Comparison of ENCODE assay signal across 8 cellular contexts in the genomic region with DNA sequence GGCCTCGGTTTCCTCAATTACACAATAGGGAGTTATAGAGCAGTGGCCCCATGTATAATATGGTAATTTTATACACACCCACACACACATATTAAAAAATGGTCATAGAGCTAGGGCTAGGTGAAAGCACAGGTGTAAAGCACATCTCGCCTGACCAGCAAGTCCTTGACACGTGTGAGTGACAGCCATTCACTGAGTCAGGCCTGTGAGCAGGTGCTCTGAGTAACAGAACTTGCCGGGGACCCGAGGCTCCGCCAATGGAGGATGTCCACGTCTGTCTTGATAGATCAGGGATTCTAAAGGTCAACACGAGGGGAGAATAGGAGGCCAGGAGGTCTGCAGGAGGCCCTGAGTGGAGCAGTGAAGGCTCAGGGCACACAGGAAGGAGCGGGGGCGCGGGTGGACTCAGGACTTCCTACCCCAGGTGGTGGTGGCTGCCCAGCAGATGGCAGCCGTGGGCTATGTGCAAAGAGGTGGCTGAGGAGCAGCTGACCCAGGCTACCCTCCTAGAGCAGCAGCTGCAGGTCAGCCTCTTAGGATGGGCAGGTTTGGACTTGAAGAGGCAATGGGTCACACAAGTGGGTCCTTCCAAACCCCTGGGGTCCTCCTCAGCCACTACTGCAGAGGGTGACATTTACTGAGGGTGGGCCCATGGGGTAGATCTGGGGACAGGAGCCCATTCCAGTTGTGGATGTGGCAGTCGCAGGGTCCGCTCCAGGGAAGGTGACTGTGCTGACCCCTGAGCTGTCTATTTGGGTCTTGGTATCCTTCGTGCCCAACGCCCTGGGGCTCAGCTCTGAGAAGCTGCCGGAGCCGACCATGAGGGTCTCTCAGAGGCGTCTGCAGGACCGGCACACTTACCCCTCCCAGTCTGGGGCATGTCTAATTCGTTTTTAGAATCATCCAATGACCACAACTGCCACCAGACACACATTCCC. TPM values are rescaled to one million over a fixed set of nuclear protein-coding genes. Genes with fewer than 3 reads are reported as not detected.
DNase-seq lines count a peak whose midpoint lies in the region; ATAC-seq and TF ChIP-seq lines count a peak whose summit lies in the region.

No MANE protein-coding gene starts in this region.

- H3K27me3 ChIP-seq in BJ (ENCODE audit: control insufficient read depth, insufficient read depth, low read length) (no peaks in the 10 kb centered on the region), H7 (ENCODE audit: control insufficient read depth, insufficient read depth, low read length) (no peaks in the 10 kb centered on the region)

- H3K4me3 ChIP-seq in BJ (ENCODE audit: low read depth, low read length), result no peak overlapping the region
- H3K4me3 ChIP-seq in H7 (ENCODE audit: insufficient read depth, low read depth, low read length), result no peak overlapping the region

- intact Hi-C loops in left colon (cut with DNase I, micrococcal nuclease), result loop anchor here (5.0 kb wide), 1 partner anchor 151 kb away; the partner anchor contains the start of gene RAPGEF1 (in 2 of the 2)

- H3K36me3 ChIP-seq in BJ (ENCODE audit: control insufficient read depth, insufficient read depth, low read length) (peaks cover 21% of the 10 kb centered on the region), H7 (replicated peaks; ENCODE audit: control insufficient read depth, insufficient read depth, low read length) (peaks cover 26% of the 10 kb centered on the region)

- DNase-seq in BJ (ENCODE audit: low read depth), result no peak
- peak; percentile 95 for DNase-seq in H7
- peak; percentile 64 for DNase-seq in NCI-H345 (lab: John Stamatoyannopoulos, UW)
- peak; percentile 69 to 78 for DNase-seq in activated CD4-positive, alpha-beta T cell treated with anti-CD3 and anti-CD28 coated beads for 24 hours (ENCODE audit: low read depth in 2 of 2)
- peak; percentile 61 for DNase-seq in central memory CD4-positive, alpha-beta T cell
- peak; percentile 77 to 88 for DNase-seq in left colon
- peak; percentile 83 for DNase-seq in stimulated activated CD4-positive, alpha-beta T cell treated with anti-CD3 and anti-CD28 coated beads, Interleukin-4, amount 100 ng/mL, for 1 hour

- CTCF ChIA-PET in BJ (lab: Yijun Ruan, JAX), result interaction anchor here (0.6 to 8.8 kb wide), 34 partner anchors 10 to 241 kb away, joined by 3 to 227 read pairs (median 3); partner anchors contain the start of gene RAPGEF1

- POLR2A ChIA-PET in BJ (lab: Charles Lee), result no interaction called here

- ATAC-seq in left colon (peak; percentile 94), HG02870 (IDR thresholded peaks at IDR 0.05; ENCODE audit: unreplicated experiment) (no peak)

- TF ChIP-seq CTCF in BJ (IDR thresholded peaks at IDR 0.05; ENCODE audit: insufficient read depth, low read depth, low read length), result peak; percentile 90

RNA-seq across cellular contexts. Expression of gene PRRT1B, which starts 45.9 kb away (rescaled TPM):
- not detected in 2 replicates for polyA plus RNA-seq in BJ (2011; rRNA removed)
- not detected in 2 replicates for polyA minus RNA-seq in BJ (2011; rRNA and poly(A)+ RNA removed)
- total RNA-seq in H7 (2014; rRNA removed; shearing (Covaris generic)), result 0.22 and 1.5 TPM in 2 replicates
- 1 to 10 TPM; 3.5 to 4.1 TPM for total RNA-seq in left colon
